Comparison of ENCODE assay signal across 1 cellular context in the genomic region with DNA sequence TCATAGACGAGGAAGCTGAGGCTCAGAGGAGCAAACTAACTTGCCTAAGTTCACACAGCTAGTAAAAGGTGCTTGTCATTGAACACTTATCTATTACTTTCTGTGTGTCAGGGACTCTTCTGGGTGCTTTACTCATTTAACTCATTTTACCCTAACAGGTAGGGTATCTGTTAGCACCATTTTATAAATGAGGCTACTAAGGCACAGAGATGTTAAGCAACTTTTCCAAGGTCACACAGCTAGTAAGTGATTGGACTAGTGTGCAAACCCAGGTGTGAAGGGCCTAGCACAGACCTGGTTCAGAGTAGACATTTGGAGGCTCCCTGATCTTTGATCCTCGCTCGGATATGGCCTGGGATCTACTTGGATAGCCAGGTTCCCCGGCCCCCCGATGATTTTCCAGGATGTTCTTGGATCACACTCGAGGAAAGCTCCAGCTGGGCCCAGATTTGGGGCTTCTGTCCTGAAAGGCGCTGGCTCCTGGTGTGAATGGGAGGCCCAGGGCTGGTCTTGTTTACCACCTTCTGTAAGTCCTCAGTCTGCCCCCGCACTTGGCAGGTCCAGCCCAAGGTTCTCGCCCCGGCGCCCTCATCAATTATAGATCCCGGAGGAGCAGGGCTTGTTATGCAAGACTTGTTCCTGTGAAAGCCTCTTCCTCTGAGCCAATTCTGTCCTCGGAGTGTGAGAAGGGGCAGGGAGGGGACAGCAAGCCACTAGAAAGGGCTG.
TF ChIP-seq lines count a peak whose summit lies in the region.

No MANE protein-coding gene starts in this region.

TF ChIP-seq in GM23338, 12 proteins besides CTCF, POLR2A, EP300 and RAD21 (continued from another document):
- TF ChIP-seq POLR2AphosphoS5 (IDR thresholded peaks at IDR 0.05; ENCODE audit: low read depth) (no peak), EZH2 (IDR thresholded peaks at IDR 0.05; ENCODE audit: low read depth, unreplicated experiment) (no peak)
